ENCODE assay signal across 16 cellular contexts in genomic region chr4:38821739-38822138, GRCh38. TPM values are rescaled to one million over a fixed set of nuclear protein-coding genes. Genes with fewer than 3 reads are reported as not detected.
"Had no signal": no experiment of that assay in that cellular context is flagged by ENCODE, and none has a peak within 500 bp of the region (broad histone marks: within the 10 kb centered on the region; RNA-seq: fewer than 3 reads in every experiment).

No MANE protein-coding gene starts in this region.

- DNase-seq: activated CD4-positive, alpha-beta T cell treated with anti-CD3 and anti-CD28 coated beads, Interleukin-2, amount 10 ng/mL, durations not matched to agents 7 days and 5 days; activated CD8-positive, alpha-beta memory T cell treated with anti-CD3 and anti-CD28 coated beads for 24 hours; activated naive CD8-positive, alpha-beta T cell treated with anti-CD3 and anti-CD28 coated beads for 36 hours; cortex of kidney; effector CD4-positive, alpha-beta T cell; naive thymus-derived CD8-positive, alpha-beta T cell; stimulated activated CD4-positive, alpha-beta T cell treated with anti-CD3 and anti-CD28 coated beads, Interleukin-4, amount 100 ng/mL, for 24 hours; stimulated activated naive CD4-positive, alpha-beta T cell had no signal

- H3K27me3 ChIP-seq: tibial nerve, vagina had no signal

- H3K27ac Mint-ChIP-seq: activated CD4-positive, alpha-beta T cell treated with anti-CD3 and anti-CD28 coated beads, Interleukin-2, amount 10 ng/mL, durations not matched to agents 7 days and 5 days; activated naive CD8-positive, alpha-beta T cell treated with anti-CD3 and anti-CD28 coated beads for 36 hours; brain; naive thymus-derived CD8-positive, alpha-beta T cell had no signal

- H3K36me3 ChIP-seq: tibial nerve, vagina had no signal

- H3K9me3 ChIP-seq: tibial nerve, vagina had no signal

- H3K4me3 ChIP-seq: tibial nerve, vagina had no signal

- H3K36me3 Mint-ChIP-seq: brain had no signal

- H3K27ac ChIP-seq: tibial nerve, vagina had no signal

- H3K4me1 Mint-ChIP-seq: brain had no signal

- ATAC-seq: left lobe of liver; naive thymus-derived CD8-positive, alpha-beta T cell had no signal

- H3K27me3 Mint-ChIP-seq: activated naive CD8-positive, alpha-beta T cell treated with anti-CD3 and anti-CD28 coated beads for 36 hours had no signal

- H3K4me3 Mint-ChIP-seq: activated CD4-positive, alpha-beta T cell treated with anti-CD3 and anti-CD28 coated beads, Interleukin-2, amount 10 ng/mL, durations not matched to agents 7 days and 5 days; activated naive CD8-positive, alpha-beta T cell treated with anti-CD3 and anti-CD28 coated beads for 36 hours; brain; central memory CD8-positive, alpha-beta T cell; naive thymus-derived CD8-positive, alpha-beta T cell had no signal

- H3K4me1 ChIP-seq: vagina had no signal

RNA-seq across cellular contexts. Expression of gene TLR10, which starts 38.9 kb away (rescaled TPM):
- total RNA-seq: endothelial cell of umbilical vein, lung microvascular endothelial cell, renal cortical epithelial cell, vagina had no signal
- polyA plus RNA-seq: endothelial cell of umbilical vein had no signal

RNA-seq across cellular contexts. Expression of gene FAM114A1, which starts 45.9 kb away (rescaled TPM):
- polyA plus RNA-seq: naive thymus-derived CD8-positive, alpha-beta T cell had no signal
